Comparison of ENCODE assay signal across 1 cellular context in the genomic region with DNA sequence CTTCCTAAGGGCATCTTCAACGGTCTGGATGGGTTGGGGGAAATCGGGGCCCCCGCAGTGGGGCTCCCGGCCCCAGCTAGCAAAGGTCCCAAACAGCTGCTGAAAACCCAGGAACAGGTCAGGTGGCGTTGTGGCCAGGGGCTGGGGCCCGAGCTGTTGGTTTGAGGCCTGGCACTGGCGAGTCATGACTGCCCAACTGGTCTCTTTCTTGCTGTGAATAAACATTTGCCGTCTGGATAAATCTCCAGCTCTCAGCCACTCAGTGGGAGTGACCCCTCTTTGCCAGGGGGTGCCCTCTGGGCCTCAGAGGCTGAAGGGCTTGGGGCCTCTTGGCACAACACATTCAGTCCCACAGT.
TF ChIP-seq lines count a peak whose summit lies in the region.

No MANE protein-coding gene starts in this region.

TF ChIP-seq in GM23338, 12 proteins besides CTCF, POLR2A, EP300 and RAD21 (continued from another document):
- no peak for TF ChIP-seq ZNF462 (CRISPR knock-in tag; IDR thresholded peaks at IDR 0.05)
- no peak for TF ChIP-seq ETS1 (IDR thresholded peaks at IDR 0.05)
- no peak for TF ChIP-seq ZNF114 (CRISPR knock-in tag; IDR thresholded peaks at IDR 0.05)
- no peak for TF ChIP-seq STAT1 (IDR thresholded peaks at IDR 0.05; ENCODE audit: unreplicated experiment)
- TF ChIP-seq, protein P1, sequence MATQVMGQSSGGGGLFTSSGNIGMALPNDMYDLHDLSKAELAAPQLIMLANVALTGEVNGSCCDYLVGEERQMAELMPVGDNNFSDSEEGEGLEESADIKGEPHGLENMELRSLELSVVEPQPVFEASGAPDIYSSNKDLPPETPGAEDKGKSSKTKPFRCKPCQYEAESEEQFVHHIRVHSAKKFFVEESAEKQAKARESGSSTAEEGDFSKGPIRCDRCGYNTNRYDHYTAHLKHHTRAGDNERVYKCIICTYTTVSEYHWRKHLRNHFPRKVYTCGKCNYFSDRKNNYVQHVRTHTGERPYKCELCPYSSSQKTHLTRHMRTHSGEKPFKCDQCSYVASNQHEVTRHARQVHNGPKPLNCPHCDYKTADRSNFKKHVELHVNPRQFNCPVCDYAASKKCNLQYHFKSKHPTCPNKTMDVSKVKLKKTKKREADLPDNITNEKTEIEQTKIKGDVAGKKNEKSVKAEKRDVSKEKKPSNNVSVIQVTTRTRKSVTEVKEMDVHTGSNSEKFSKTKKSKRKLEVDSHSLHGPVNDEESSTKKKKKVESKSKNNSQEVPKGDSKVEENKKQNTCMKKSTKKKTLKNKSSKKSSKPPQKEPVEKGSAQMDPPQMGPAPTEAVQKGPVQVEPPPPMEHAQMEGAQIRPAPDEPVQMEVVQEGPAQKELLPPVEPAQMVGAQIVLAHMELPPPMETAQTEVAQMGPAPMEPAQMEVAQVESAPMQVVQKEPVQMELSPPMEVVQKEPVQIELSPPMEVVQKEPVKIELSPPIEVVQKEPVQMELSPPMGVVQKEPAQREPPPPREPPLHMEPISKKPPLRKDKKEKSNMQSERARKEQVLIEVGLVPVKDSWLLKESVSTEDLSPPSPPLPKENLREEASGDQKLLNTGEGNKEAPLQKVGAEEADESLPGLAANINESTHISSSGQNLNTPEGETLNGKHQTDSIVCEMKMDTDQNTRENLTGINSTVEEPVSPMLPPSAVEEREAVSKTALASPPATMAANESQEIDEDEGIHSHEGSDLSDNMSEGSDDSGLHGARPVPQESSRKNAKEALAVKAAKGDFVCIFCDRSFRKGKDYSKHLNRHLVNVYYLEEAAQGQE (IDR thresholded peaks at IDR 0.05; ENCODE audit: unreplicated experiment): no peak
- TF ChIP-seq NANOG (IDR thresholded peaks at IDR 0.05; ENCODE audit: borderline replicate concordance): no peak
- no peak for TF ChIP-seq POLR2AphosphoS5 (IDR thresholded peaks at IDR 0.05; ENCODE audit: low read depth)
- no peak for TF ChIP-seq EZH2phosphoT487 (IDR thresholded peaks at IDR 0.05; ENCODE audit: unreplicated experiment)
